ENCODE assay signal across 14 cellular contexts in genomic region chr1:155698382-155699038, GRCh38. TPM values are rescaled to one million over a fixed set of nuclear protein-coding genes. Genes with fewer than 3 reads are reported as not detected.
A peak's percentile ranks its signal among the peaks of the same experiment; 100 is the strongest.
DNase-seq lines count a peak whose midpoint lies in the region; ATAC-seq and TF ChIP-seq lines count a peak whose summit lies in the region.
"Had no signal": no experiment of that assay in that cellular context is flagged by ENCODE, and none has a peak within 500 bp of the region (broad histone marks: within the 10 kb centered on the region; RNA-seq: fewer than 3 reads in every experiment).

No MANE protein-coding gene starts in this region.

- peaks cover 80% of the 10 kb centered on the region for H3K79me2 ChIP-seq in hepatocyte

- H4K20me1 ChIP-seq in hepatocyte (ENCODE audit: insufficient read depth, poor library complexity, severe bottlenecking), result no peaks in the 10 kb centered on the region

- no peak overlapping the region for H3K4me3 Mint-ChIP-seq in activated T-cell treated with anti-CD3 and anti-CD28 coated beads, Interleukin-2, amount 50 U/mL, for 24 hours

- H3K4me1 ChIP-seq in adipocyte (ENCODE audit: control insufficient read depth, insufficient read depth, low read length) (peaks cover 15% of the 10 kb centered on the region), hepatocyte (ENCODE audit: insufficient read depth) (peaks cover 11% of the 10 kb centered on the region)
- H3K4me1 ChIP-seq: ascending aorta had no signal

- peaks cover 71% of the 10 kb centered on the region for H3K36me3 Mint-ChIP-seq in activated T-cell treated with anti-CD3 and anti-CD28 coated beads, Interleukin-2, amount 50 U/mL, for 24 hours (ENCODE audit: low read depth)

- H2AFZ ChIP-seq in hepatocyte, result no peak overlapping the region

- H3K9ac ChIP-seq in adipocyte (ENCODE audit: low read length), result no peak overlapping the region

- H3K4me3 ChIP-seq in adipocyte (ENCODE audit: low read length), result no peak overlapping the region
- H3K4me3 ChIP-seq in hepatocyte, result no peak overlapping the region
- H3K4me3 ChIP-seq: ascending aorta, sigmoid colon, SJSA1, thyroid gland had no signal

- H3K36me3 ChIP-seq in adipocyte (ENCODE audit: control insufficient read depth, insufficient read depth, low read length, severe bottlenecking) (no peaks in the 10 kb centered on the region), hepatocyte (replicated peaks; ENCODE audit: insufficient read depth, low read depth) (no peaks in the 10 kb centered on the region)
- H3K36me3 ChIP-seq: ascending aorta, sigmoid colon, thyroid gland had no signal

- no peaks in the 10 kb centered on the region for H3K27me3 ChIP-seq in adipocyte (replicated peaks; ENCODE audit: control insufficient read depth, insufficient read depth, low read length)
- no peaks in the 10 kb centered on the region for H3K27me3 ChIP-seq in hepatocyte
- H3K27me3 ChIP-seq: ascending aorta, sigmoid colon, SJSA1, thyroid gland had no signal

- H3K9me3 ChIP-seq in adipocyte (ENCODE audit: control insufficient read depth, low read length) (no peaks in the 10 kb centered on the region), hepatocyte (ENCODE audit: low read depth) (no peaks in the 10 kb centered on the region)
- H3K9me3 ChIP-seq: ascending aorta, sigmoid colon, SJSA1, thyroid gland had no signal

- H3K4me2 ChIP-seq in hepatocyte, result peak overlapping the region; percentile 23

- H3K27me3 Mint-ChIP-seq in activated T-cell treated with anti-CD3 and anti-CD28 coated beads, Interleukin-2, amount 50 U/mL, for 24 hours, result no peaks in the 10 kb centered on the region

- 91% methylated on average over 13 of the region's 13 CpGs for WGBS in hepatocyte (ENCODE audit: low lambda C conversion rate, missing lambda C conversion rate)

- no peak for DNase-seq in activated T-cell treated with anti-CD3 and anti-CD28 coated beads, Interleukin-2, amount 50 U/mL, for 24 hours
- DNase-seq in activated T-cell treated with anti-CD3 and anti-CD28 coated beads for 4 hours (no peak), adipocyte (ENCODE audit: low read depth) (peak; percentile 38), hepatocyte (ENCODE audit: low spot score) (peak; percentile 21), stromal cell of bone marrow (ENCODE audit: low read depth) (peak; percentile 48), GDM1 (lab: John Stamatoyannopoulos, UW) (no peak)
- no peak for DNase-seq in stimulated activated naive CD4-positive, alpha-beta T cell (lab: John Stamatoyannopoulos, UW)
- DNase-seq: activated CD4-positive, CD25-positive, alpha-beta regulatory T cell; DND-41; sigmoid colon; thyroid gland had no signal

- no peak for TF ChIP-seq CTCF in hepatocyte (IDR thresholded peaks at IDR 0.05; ENCODE audit: poor library complexity)

- peak overlapping the region; percentile 87 for H3K27ac ChIP-seq in hepatocyte
- H3K27ac ChIP-seq: ascending aorta, sigmoid colon, SJSA1, thyroid gland had no signal

- peak overlapping the region; percentile 3 for H3K27ac Mint-ChIP-seq in activated T-cell treated with anti-CD3 and anti-CD28 coated beads, Interleukin-2, amount 50 U/mL, for 24 hours

- no peak for ATAC-seq in HG03045 (IDR thresholded peaks at IDR 0.05; ENCODE audit: unreplicated experiment)

- no peaks in the 10 kb centered on the region for H3K9me2 ChIP-seq in hepatocyte (replicated peaks; ENCODE audit: insufficient read depth)

- H3K4me1 Mint-ChIP-seq in activated T-cell treated with anti-CD3 and anti-CD28 coated beads, Interleukin-2, amount 50 U/mL, for 24 hours (ENCODE audit: low read depth), result peaks cover 65% of the 10 kb centered on the region

- no peaks in the 10 kb centered on the region for H3K9me3 Mint-ChIP-seq in activated T-cell treated with anti-CD3 and anti-CD28 coated beads, Interleukin-2, amount 50 U/mL, for 24 hours

RNA-seq across cellular contexts. Expression of gene DAP3, which starts 9.6 kb away (rescaled TPM):
- total RNA-seq in hepatocyte, result 90.6 and 115 TPM in 2 replicates
- 61.5 and 86.9 TPM in 2 replicates for polyA plus RNA-seq in hepatocyte

RNA-seq across cellular contexts. Expression of gene YY1AP1, which starts 9.9 kb away (rescaled TPM):
- 43.2 and 55.9 TPM in 2 replicates for total RNA-seq in hepatocyte
- polyA plus RNA-seq in hepatocyte, result 27.6 and 35.4 TPM in 2 replicates

Comparison
In these comparisons a context has a peak if more than half of its experiments do, and no peak if none do; other contexts are left out.
1. DNase-seq: peak in adipocyte (single experiment), hepatocyte (single experiment) and stromal cell of bone marrow (single experiment); none in activated T-cell treated with anti-CD3 and anti-CD28 coated beads, Interleukin-2, amount 50 U/mL, for 24 hours (single experiment), activated T-cell treated with anti-CD3 and anti-CD28 coated beads for 4 hours (single experiment), GDM1 (single experiment) and stimulated activated naive CD4-positive, alpha-beta T cell (0 of 6).